1 cellular context compared by ENCODE assay signal in the genomic region with DNA sequence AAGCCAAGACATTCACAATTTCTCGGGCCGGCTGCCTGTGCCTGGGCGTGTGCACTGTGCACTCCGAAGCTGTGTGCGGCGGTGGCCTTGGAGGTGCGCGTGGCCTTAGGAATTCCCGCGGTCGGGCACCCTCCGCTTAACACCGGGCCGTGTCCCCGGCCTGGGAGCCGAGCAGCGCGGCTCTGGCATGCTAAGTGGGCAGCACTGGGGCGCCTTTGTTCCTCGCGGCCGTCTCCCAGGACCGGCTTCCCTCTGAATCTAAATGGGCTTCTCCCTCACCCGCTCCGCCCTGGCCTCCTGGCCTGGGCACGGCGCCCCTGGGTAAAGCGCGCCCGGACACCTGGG.
TF ChIP-seq lines count a peak whose summit lies in the region.

No MANE protein-coding gene starts in this region.

TF ChIP-seq in GM23338, 12 proteins besides CTCF, POLR2A, EP300 and RAD21 (continued from another document):
- TF ChIP-seq, protein P1, sequence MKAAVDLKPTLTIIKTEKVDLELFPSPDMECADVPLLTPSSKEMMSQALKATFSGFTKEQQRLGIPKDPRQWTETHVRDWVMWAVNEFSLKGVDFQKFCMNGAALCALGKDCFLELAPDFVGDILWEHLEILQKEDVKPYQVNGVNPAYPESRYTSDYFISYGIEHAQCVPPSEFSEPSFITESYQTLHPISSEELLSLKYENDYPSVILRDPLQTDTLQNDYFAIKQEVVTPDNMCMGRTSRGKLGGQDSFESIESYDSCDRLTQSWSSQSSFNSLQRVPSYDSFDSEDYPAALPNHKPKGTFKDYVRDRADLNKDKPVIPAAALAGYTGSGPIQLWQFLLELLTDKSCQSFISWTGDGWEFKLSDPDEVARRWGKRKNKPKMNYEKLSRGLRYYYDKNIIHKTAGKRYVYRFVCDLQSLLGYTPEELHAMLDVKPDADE (IDR thresholded peaks at IDR 0.05): no peak
- TF ChIP-seq ZNF114 (CRISPR knock-in tag; IDR thresholded peaks at IDR 0.05): no peak
- no peak for TF ChIP-seq NANOG (IDR thresholded peaks at IDR 0.05; ENCODE audit: borderline replicate concordance)
- TF ChIP-seq, protein P2, sequence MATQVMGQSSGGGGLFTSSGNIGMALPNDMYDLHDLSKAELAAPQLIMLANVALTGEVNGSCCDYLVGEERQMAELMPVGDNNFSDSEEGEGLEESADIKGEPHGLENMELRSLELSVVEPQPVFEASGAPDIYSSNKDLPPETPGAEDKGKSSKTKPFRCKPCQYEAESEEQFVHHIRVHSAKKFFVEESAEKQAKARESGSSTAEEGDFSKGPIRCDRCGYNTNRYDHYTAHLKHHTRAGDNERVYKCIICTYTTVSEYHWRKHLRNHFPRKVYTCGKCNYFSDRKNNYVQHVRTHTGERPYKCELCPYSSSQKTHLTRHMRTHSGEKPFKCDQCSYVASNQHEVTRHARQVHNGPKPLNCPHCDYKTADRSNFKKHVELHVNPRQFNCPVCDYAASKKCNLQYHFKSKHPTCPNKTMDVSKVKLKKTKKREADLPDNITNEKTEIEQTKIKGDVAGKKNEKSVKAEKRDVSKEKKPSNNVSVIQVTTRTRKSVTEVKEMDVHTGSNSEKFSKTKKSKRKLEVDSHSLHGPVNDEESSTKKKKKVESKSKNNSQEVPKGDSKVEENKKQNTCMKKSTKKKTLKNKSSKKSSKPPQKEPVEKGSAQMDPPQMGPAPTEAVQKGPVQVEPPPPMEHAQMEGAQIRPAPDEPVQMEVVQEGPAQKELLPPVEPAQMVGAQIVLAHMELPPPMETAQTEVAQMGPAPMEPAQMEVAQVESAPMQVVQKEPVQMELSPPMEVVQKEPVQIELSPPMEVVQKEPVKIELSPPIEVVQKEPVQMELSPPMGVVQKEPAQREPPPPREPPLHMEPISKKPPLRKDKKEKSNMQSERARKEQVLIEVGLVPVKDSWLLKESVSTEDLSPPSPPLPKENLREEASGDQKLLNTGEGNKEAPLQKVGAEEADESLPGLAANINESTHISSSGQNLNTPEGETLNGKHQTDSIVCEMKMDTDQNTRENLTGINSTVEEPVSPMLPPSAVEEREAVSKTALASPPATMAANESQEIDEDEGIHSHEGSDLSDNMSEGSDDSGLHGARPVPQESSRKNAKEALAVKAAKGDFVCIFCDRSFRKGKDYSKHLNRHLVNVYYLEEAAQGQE (IDR thresholded peaks at IDR 0.05; ENCODE audit: unreplicated experiment): no peak
- TF ChIP-seq POLR2AphosphoS5 (IDR thresholded peaks at IDR 0.05; ENCODE audit: low read depth): no peak
- no peak for TF ChIP-seq CREB1 (CRISPR knock-in tag; IDR thresholded peaks at IDR 0.05; ENCODE audit: low read depth)
- no peak for TF ChIP-seq ZNF331 (CRISPR knock-in tag; IDR thresholded peaks at IDR 0.05; ENCODE audit: low read depth)
